ENCODE assay signal across 24 cellular contexts in the genomic region with DNA sequence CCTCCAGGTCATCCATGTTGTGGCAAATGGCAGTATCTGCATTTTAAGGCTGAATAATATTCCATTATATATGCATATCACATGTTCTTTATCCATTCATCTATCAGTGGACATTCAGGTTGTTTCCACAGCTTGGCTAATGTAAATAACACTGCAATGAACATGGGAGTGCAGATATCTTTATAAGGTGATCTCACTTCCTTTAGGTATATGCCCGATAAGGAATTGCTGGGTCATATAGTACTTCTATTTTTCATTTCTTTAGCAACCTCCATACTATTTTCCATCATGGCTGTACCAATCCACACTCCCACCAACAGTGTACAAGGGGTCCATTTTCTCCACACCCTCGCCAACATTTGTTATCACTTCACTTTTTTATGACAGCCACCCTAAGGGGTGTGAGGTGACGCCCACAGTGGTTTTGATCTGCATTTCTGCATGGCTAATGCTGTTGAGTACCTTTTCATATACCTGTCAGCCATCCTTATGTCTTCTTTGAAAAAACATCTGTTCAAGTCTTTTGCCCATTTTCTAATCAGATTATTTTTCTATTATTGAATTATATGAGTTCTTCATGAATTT. TPM values are rescaled to one million over a fixed set of nuclear protein-coding genes. Genes with fewer than 3 reads are reported as not detected.
DNase-seq lines count a peak whose midpoint lies in the region; ATAC-seq and TF ChIP-seq lines count a peak whose summit lies in the region.
"Had no signal": no experiment of that assay in that cellular context is flagged by ENCODE, and none has a peak within 500 bp of the region (broad histone marks: within the 10 kb centered on the region; RNA-seq: fewer than 3 reads in every experiment).

No MANE protein-coding gene starts in this region.

- H3K27ac ChIP-seq in MM.1S (ENCODE audit: low read length): peak overlapping the region; percentile 85
- H3K27ac ChIP-seq: ascending aorta, RWPE1, spleen, tibial artery had no signal

- H2AFZ ChIP-seq in MM.1S (ENCODE audit: low read length): no peak overlapping the region

- peak overlapping the region; percentile 86 for H3K27ac Mint-ChIP-seq in activated T-cell treated with anti-CD3 and anti-CD28 coated beads, Interleukin-2, amount 50 U/mL, for 72 hours
- peak overlapping the region; percentile 22 to 78 for H3K27ac Mint-ChIP-seq in effector memory CD8-positive, alpha-beta T cell
- peak overlapping the region; percentile 72 for H3K27ac Mint-ChIP-seq in stimulated activated memory B cell treated with anti-CD40 and anti-IgM and Interleukin-4, amounts not matched to agents 10 μg/mL and 1 μg/mL and 100 μg/mL, for 72 hours
- H3K27ac Mint-ChIP-seq: endodermal cell had no signal

- H3K4me2 ChIP-seq in MM.1S (ENCODE audit: low read depth, low read length): peak overlapping the region; percentile 87

- H3K36me3 ChIP-seq in MM.1S (replicated peaks; ENCODE audit: insufficient read depth, low read length): no peaks in the 10 kb centered on the region; the same call in 1 of the 2 replicates
- H3K36me3 ChIP-seq: ascending aorta, spleen, tibial artery had no signal

- peak overlapping the region; percentile 24 to 70 for H3K4me3 Mint-ChIP-seq in activated T-cell treated with anti-CD3 and anti-CD28 coated beads, Interleukin-2, amount 50 U/mL, for 72 hours
- H3K4me3 Mint-ChIP-seq in effector memory CD8-positive, alpha-beta T cell: peak overlapping the region; percentile 33 to 67
- peak overlapping the region; percentile 30 for H3K4me3 Mint-ChIP-seq in stimulated activated memory B cell treated with anti-CD40 and anti-IgM and Interleukin-4, amounts not matched to agents 10 μg/mL and 1 μg/mL and 100 μg/mL, for 72 hours
- H3K4me3 Mint-ChIP-seq: endodermal cell had no signal

- H3K4me3 ChIP-seq in MM.1S (ENCODE audit: low read length): peak overlapping the region; percentile 8; the same call in 1 of the 2 replicates
- H3K4me3 ChIP-seq: ascending aorta, spleen, tibial artery had no signal

- H3K4me1 ChIP-seq in MM.1S (ENCODE audit: low read length): peaks cover 56% of the 10 kb centered on the region
- H3K4me1 ChIP-seq: ascending aorta had no signal

- peaks cover 75% of the 10 kb centered on the region for H3K4me1 Mint-ChIP-seq in activated T-cell treated with anti-CD3 and anti-CD28 coated beads, Interleukin-2, amount 50 U/mL, for 72 hours (ENCODE audit: low read depth)
- peaks cover 67 to 77% of the 10 kb centered on the region in 2 donors for H3K4me1 Mint-ChIP-seq in effector memory CD8-positive, alpha-beta T cell (ENCODE audit: low read depth in 2 of 2)
- peaks cover 85% of the 10 kb centered on the region for H3K4me1 Mint-ChIP-seq in stimulated activated memory B cell treated with anti-CD40 and anti-IgM and Interleukin-4, amounts not matched to agents 10 μg/mL and 1 μg/mL and 100 μg/mL, for 72 hours

- ATAC-seq in activated T-cell treated with anti-CD3 and anti-CD28 coated beads, Interleukin-2, amount 50 U/mL, for 72 hours (replicated peaks in 1 of 2): no peak
- peak; percentile 72 for ATAC-seq in effector memory CD8-positive, alpha-beta T cell (replicated peaks)
- ATAC-seq in stimulated activated memory B cell treated with anti-CD40 and anti-IgM and Interleukin-4, amounts not matched to agents 10 μg/mL and 1 μg/mL and 100 μg/mL, for 72 hours: peak; percentile 34
- no peak for ATAC-seq in HG02973 (IDR thresholded peaks at IDR 0.05; ENCODE audit: unreplicated experiment)
- ATAC-seq: HepG2, left cardiac atrium had no signal

- peaks cover 48% of the 10 kb centered on the region for H3F3A ChIP-seq in MM.1S (ENCODE audit: insufficient read depth, low read length)

- H3K27me3 ChIP-seq in MM.1S (replicated peaks; ENCODE audit: insufficient read depth, low read length): no peaks in the 10 kb centered on the region
- H3K27me3 ChIP-seq: ascending aorta, spleen, tibial artery had no signal

- peaks cover 94% of the 10 kb centered on the region for H3K79me2 ChIP-seq in MM.1S (ENCODE audit: low read length)

- DNase-seq in activated T-cell treated with anti-CD3 and anti-CD28 coated beads, Interleukin-2, amount 50 U/mL, for 72 hours: no peak
- DNase-seq in activated T-cell treated with anti-CD3 and anti-CD28 coated beads, Interleukin-2, amount 50 U/mL, for 1 hour: no peak
- peak; percentile 24 for DNase-seq in MM.1S
- DNase-seq in effector memory CD8-positive, alpha-beta T cell: peak in 2 of 3 experiments; percentile 8 to 9
- DNase-seq in UCSD-AML1 (lab: John Stamatoyannopoulos, UW; ENCODE audit: unreplicated experiment): no peak
- no peak for DNase-seq in activated CD8-positive, alpha-beta memory T cell treated with anti-CD3 and anti-CD28 coated beads for 24 hours
- DNase-seq: ACHN, activated gamma-delta T cell, COR-L47, EL, endodermal cell, H7, hypothalamus, left cardiac atrium, midbrain, NCI-H1694 treated with DMSO at 0.1 percent for 48 hours, NCI-H345, spleen, tibial artery had no signal

- peaks cover 3 to 14% of the 10 kb centered on the region in 2 donors for H3K36me3 Mint-ChIP-seq in activated T-cell treated with anti-CD3 and anti-CD28 coated beads, Interleukin-2, amount 50 U/mL, for 72 hours (ENCODE audit: insufficient read depth in 2 of 2)
- H3K36me3 Mint-ChIP-seq in effector memory CD8-positive, alpha-beta T cell (ENCODE audit: insufficient read depth): peaks cover 11% of the 10 kb centered on the region
- peaks cover 53% of the 10 kb centered on the region for H3K36me3 Mint-ChIP-seq in stimulated activated memory B cell treated with anti-CD40 and anti-IgM and Interleukin-4, amounts not matched to agents 10 μg/mL and 1 μg/mL and 100 μg/mL, for 72 hours

- H3K9ac ChIP-seq in MM.1S (ENCODE audit: low read length): peak overlapping the region; percentile 14; the same call in 1 of the 2 replicates

- no peaks in the 10 kb centered on the region for H3K9me2 ChIP-seq in MM.1S (replicated peaks; ENCODE audit: insufficient read depth, low read length)

- H3K27me3 Mint-ChIP-seq in activated T-cell treated with anti-CD3 and anti-CD28 coated beads, Interleukin-2, amount 50 U/mL, for 72 hours (ENCODE audit: low read depth): no peaks in the 10 kb centered on the region
- no peaks in the 10 kb centered on the region for H3K27me3 Mint-ChIP-seq in effector memory CD8-positive, alpha-beta T cell
- no peaks in the 10 kb centered on the region for H3K27me3 Mint-ChIP-seq in stimulated activated memory B cell treated with anti-CD40 and anti-IgM and Interleukin-4, amounts not matched to agents 10 μg/mL and 1 μg/mL and 100 μg/mL, for 72 hours

- H4K20me1 ChIP-seq in MM.1S (ENCODE audit: insufficient read depth, low read length): no peaks in the 10 kb centered on the region

- no peak for TF ChIP-seq CTCF in MM.1S (IDR thresholded peaks at IDR 0.05; ENCODE audit: low read length)

- no peaks in the 10 kb centered on the region for H3K9me3 Mint-ChIP-seq in activated T-cell treated with anti-CD3 and anti-CD28 coated beads, Interleukin-2, amount 50 U/mL, for 72 hours
- no peaks in the 10 kb centered on the region for H3K9me3 Mint-ChIP-seq in effector memory CD8-positive, alpha-beta T cell
- H3K9me3 Mint-ChIP-seq in stimulated activated memory B cell treated with anti-CD40 and anti-IgM and Interleukin-4, amounts not matched to agents 10 μg/mL and 1 μg/mL and 100 μg/mL, for 72 hours: no peaks in the 10 kb centered on the region

- H3K9me3 ChIP-seq in MM.1S (replicated peaks; ENCODE audit: insufficient read depth, low read length): no peaks in the 10 kb centered on the region
- H3K9me3 ChIP-seq: ascending aorta, spleen, tibial artery had no signal

RNA-seq across cellular contexts. Expression of a gene that starts 18.9 kb away (rescaled TPM):
- 10 to 100 TPM; 71.0 to 86.2 TPM for total RNA-seq in activated T-cell treated with anti-CD3 and anti-CD28 coated beads, Interleukin-2, amount 50 U/mL, for 72 hours

Comparison
In these comparisons a context has a peak if more than half of its experiments do, and no peak if none do; other contexts are left out.
1. ATAC-seq: peak in effector memory CD8-positive, alpha-beta T cell (single experiment) and stimulated activated memory B cell treated with anti-CD40 and anti-IgM and Interleukin-4, amounts not matched to agents 10 μg/mL and 1 μg/mL and 100 μg/mL, for 72 hours (single experiment); none in activated T-cell treated with anti-CD3 and anti-CD28 coated beads, Interleukin-2, amount 50 U/mL, for 72 hours (0 of 2) and HG02973 (single experiment).
2. DNase-seq: peak in MM.1S (single experiment) and effector memory CD8-positive, alpha-beta T cell (2 of 3); none in activated T-cell treated with anti-CD3 and anti-CD28 coated beads, Interleukin-2, amount 50 U/mL, for 72 hours (0 of 2), activated T-cell treated with anti-CD3 and anti-CD28 coated beads, Interleukin-2, amount 50 U/mL, for 1 hour (single experiment), UCSD-AML1 (single experiment) and activated CD8-positive, alpha-beta memory T cell treated with anti-CD3 and anti-CD28 coated beads for 24 hours (single experiment).
3. Peak in every context shown above with its lines, with median percentiles within 50 percentile points of each other: H3K27ac Mint-ChIP-seq and H3K4me3 Mint-ChIP-seq.